In genomic region chr3:46546896-46547440, GRCh38 we compare ENCODE assay signal across 18 cellular contexts. TPM values are rescaled to one million over a fixed set of nuclear protein-coding genes. Genes with fewer than 3 reads are reported as not detected.
DNase-seq lines count a peak whose midpoint lies in the region; ATAC-seq, FAIRE-seq and TF ChIP-seq lines count a peak whose summit lies in the region.
"Had no signal": no experiment of that assay in that cellular context is flagged by ENCODE, and none has a peak within 500 bp of the region (broad histone marks: within the 10 kb centered on the region; RNA-seq: fewer than 3 reads in every experiment).

No MANE protein-coding gene starts in this region.

- H4K20me1 ChIP-seq in GM23338 (replicated peaks; ENCODE audit: insufficient read depth) (no peaks in the 10 kb centered on the region), MM.1S (ENCODE audit: insufficient read depth, low read length) (no peaks in the 10 kb centered on the region), K562 (replicated peaks; ENCODE audit: control insufficient read depth, insufficient read depth, low read length) (no peaks in the 10 kb centered on the region), mammary epithelial cell (ENCODE audit: insufficient read depth, low read length) (no peaks in the 10 kb centered on the region)

- H3K36me3 Mint-ChIP-seq in GM23338 (ENCODE audit: low read depth) (peaks cover 43% of the 10 kb centered on the region), osteocyte (ENCODE audit: unreplicated experiment) (no peaks in the 10 kb centered on the region)
- no peaks in the 10 kb centered on the region for H3K36me3 Mint-ChIP-seq in activated CD8-positive, alpha-beta T cell treated with anti-CD3 and anti-CD28 coated beads for 36 hours (ENCODE audit: low read depth)
- H3K36me3 Mint-ChIP-seq: IgD-negative memory B cell had no signal

- H3K27ac ChIP-seq in GM23338 (ENCODE audit: low read depth) = peak overlapping the region; percentile 97
- H3K27ac ChIP-seq in MM.1S (ENCODE audit: low read length) = peak overlapping the region; percentile 62; the same call in 1 of the 2 replicates
- no peak overlapping the region; the same call in 2 of the 3 replicates for H3K27ac ChIP-seq in K562 (ENCODE audit: extremely low read depth, low read depth, low read length)
- H3K27ac ChIP-seq in mammary epithelial cell (ENCODE audit: insufficient read depth, low read depth, low read length) = no peak overlapping the region

- FAIRE-seq in K562 (lab: Jason Lieb, UNC) = no peak

- peaks cover 5% of the 10 kb centered on the region; the same call in 1 of the 2 replicates for H3K79me2 ChIP-seq in GM23338 (replicated peaks; ENCODE audit: insufficient read depth)
- H3K79me2 ChIP-seq in MM.1S (ENCODE audit: low read length) = no peaks in the 10 kb centered on the region
- no peaks in the 10 kb centered on the region for H3K79me2 ChIP-seq in K562 (ENCODE audit: control insufficient read depth, insufficient read depth, low read length)
- H3K79me2 ChIP-seq in mammary epithelial cell (ENCODE audit: insufficient read depth, low read length) = no peaks in the 10 kb centered on the region

- H3K4me3 Mint-ChIP-seq in GM23338 (peak overlapping the region; percentile 12; the same call in 1 of the 3 replicates), osteocyte (ENCODE audit: unreplicated experiment) (no peak overlapping the region)
- H3K4me3 Mint-ChIP-seq in activated CD8-positive, alpha-beta T cell treated with anti-CD3 and anti-CD28 coated beads for 36 hours = no peak overlapping the region
- H3K4me3 Mint-ChIP-seq: CD4-positive, alpha-beta T cell had no signal

- TF ChIP-seq POLR2A in K562 (conservative IDR thresholded peaks at IDR 0.05) = no peak

- WGBS in K562 (ENCODE audit: insufficient coverage, low coverage, missing lambda C conversion rate) = 38% methylated on average over 1 of the region's 1 CpG
- 86% methylated on average over 1 of the region's 1 CpG for WGBS in mammary epithelial cell (ENCODE audit: low coverage, missing lambda C conversion rate)

- no peaks in the 10 kb centered on the region for H3K9me1 ChIP-seq in K562 (ENCODE audit: control insufficient read depth, insufficient read depth, low read length)

- peak overlapping the region; percentile 15 for H3K4me2 ChIP-seq in GM23338
- H3K4me2 ChIP-seq in MM.1S (ENCODE audit: low read depth, low read length) = peak overlapping the region; percentile 10; the same call in 1 of the 2 replicates
- H3K4me2 ChIP-seq in K562 (ENCODE audit: insufficient read depth, low read length) = peak overlapping the region; percentile 13; the same call in 1 of the 2 replicates
- H3K4me2 ChIP-seq in mammary epithelial cell (ENCODE audit: insufficient read depth, low read depth, low read length) = no peak overlapping the region

- no peaks in the 10 kb centered on the region for H3K27me3 ChIP-seq in GM23338 (ENCODE audit: insufficient read depth)
- no peaks in the 10 kb centered on the region for H3K27me3 ChIP-seq in MM.1S (replicated peaks; ENCODE audit: insufficient read depth, low read length)
- no peaks in the 10 kb centered on the region; a peak in 1 of 5 replicates for H3K27me3 ChIP-seq in K562 (ENCODE audit: control insufficient read depth in 2 of 2, insufficient read depth in 2 of 2, low read length in 2 of 2)
- no peaks in the 10 kb centered on the region for H3K27me3 ChIP-seq in mammary epithelial cell (ENCODE audit: insufficient read depth, low read length)

- BruUV-seq in K562 (replicated peaks; lab: Mats Ljungman, UMichigan) (no TSS peak), mammary epithelial cell (replicated peaks; lab: Mats Ljungman, UMichigan) (no TSS peak)

- H3K9me3 ChIP-seq in MM.1S (replicated peaks; ENCODE audit: insufficient read depth, low read length) = no peaks in the 10 kb centered on the region
- H3K9me3 ChIP-seq in K562 (replicated peaks; ENCODE audit: control insufficient read depth, insufficient read depth, low read depth, low read length) = no peaks in the 10 kb centered on the region; the same call in 1 of the 2 replicates
- H3K9me3 ChIP-seq in mammary epithelial cell (replicated peaks; ENCODE audit: insufficient read depth, low read length) = no peaks in the 10 kb centered on the region
- H3K9me3 ChIP-seq: HAP-1 had no signal

- TF ChIP-seq EP300 in K562 (IDR thresholded peaks at IDR 0.05; ENCODE audit: low read length) = no peak

- H3K9ac ChIP-seq in MM.1S (ENCODE audit: low read length) (peak overlapping the region; percentile 6; the same call in 1 of the 2 replicates), K562 (ENCODE audit: insufficient read depth in 1 of 2, low read depth in 2 of 2, low read length in 2 of 2) (no peak overlapping the region), mammary epithelial cell (ENCODE audit: insufficient read depth, low read length) (no peak overlapping the region)

- H2AFZ ChIP-seq in GM23338 = no peak overlapping the region
- peak overlapping the region; percentile 21; the same call in 1 of the 2 replicates for H2AFZ ChIP-seq in MM.1S (ENCODE audit: low read length)
- peak overlapping the region; percentile 71 for H2AFZ ChIP-seq in K562 (ENCODE audit: low read depth, low read length)
- H2AFZ ChIP-seq in mammary epithelial cell (ENCODE audit: low read depth, low read length) = no peak overlapping the region

- peaks cover 47% of the 10 kb centered on the region for H3K4me1 Mint-ChIP-seq in GM23338
- peaks cover 7% of the 10 kb centered on the region for H3K4me1 Mint-ChIP-seq in osteocyte (ENCODE audit: unreplicated experiment)
- H3K4me1 Mint-ChIP-seq in activated CD8-positive, alpha-beta T cell treated with anti-CD3 and anti-CD28 coated beads for 36 hours (ENCODE audit: low read depth) = peaks cover 23% of the 10 kb centered on the region

- H3K27me3 Mint-ChIP-seq in GM23338 (ENCODE audit: insufficient read depth, low read depth, poor library complexity) (peaks cover 28% of the 10 kb centered on the region), osteocyte (ENCODE audit: unreplicated experiment) (no peaks in the 10 kb centered on the region)
- no peaks in the 10 kb centered on the region for H3K27me3 Mint-ChIP-seq in activated CD8-positive, alpha-beta T cell treated with anti-CD3 and anti-CD28 coated beads for 36 hours
- H3K27me3 Mint-ChIP-seq: CD4-positive, alpha-beta T cell had no signal

- POLR2A ChIA-PET in K562 (lab: Yijun Ruan, JAX) = interaction anchor here (0.6 to 1.2 kb wide), 2 partner anchors 11 to 20 kb away, joined by 3 to 4 read pairs; no protein-coding TSS in a partner anchor
- POLR2A ChIA-PET in activated CD8-positive, alpha-beta T cell treated with anti-CD3 and anti-CD28 coated beads for 36 hours (lab: Charles Lee) = no interaction called here

- no peak for DNase-seq in GM23338 (ENCODE audit: low spot score)
- peak; percentile 66 for DNase-seq in MM.1S
- no peak for DNase-seq in K562 (ENCODE audit: extremely low read depth in 1 of 4, low spot score in 3 of 4)
- peak; percentile 21 for DNase-seq in osteocyte (ENCODE audit: extremely low spot score, unreplicated experiment)
- DNase-seq in mammary epithelial cell = no peak
- no peak for DNase-seq in dermis blood vessel endothelial cell
- DNase-seq in activated CD8-positive, alpha-beta T cell treated with anti-CD3 and anti-CD28 coated beads for 36 hours = no peak
- DNase-seq: ACHN; Calu3; CD4-positive, alpha-beta T cell; GDM1; NCI-H1092; NCI-H69; SHP77 treated with DMSO at 0.1 percent for 48 hours had no signal

- ATAC-seq in GM23338 (no peak), K562 (no peak), GM21737 (IDR thresholded peaks at IDR 0.05; ENCODE audit: unreplicated experiment) (no peak)
- ATAC-seq in activated CD8-positive, alpha-beta T cell treated with anti-CD3 and anti-CD28 coated beads for 36 hours = no peak
- ATAC-seq: Panc1 had no signal

- H3K9me2 ChIP-seq in GM23338 (ENCODE audit: insufficient read depth) (peaks cover 4% of the 10 kb centered on the region; the same call in 1 of the 2 replicates), MM.1S (replicated peaks; ENCODE audit: insufficient read depth, low read length) (no peaks in the 10 kb centered on the region)

- no peak for TF ChIP-seq CTCF in GM23338 (conservative IDR thresholded peaks at IDR 0.05; ENCODE audit: low read depth in 2 of 2)
- no peak for TF ChIP-seq CTCF in MM.1S (IDR thresholded peaks at IDR 0.05; ENCODE audit: low read length)
- no peak for TF ChIP-seq CTCF in K562 (IDR thresholded peaks at IDR 0.05 in 2 of 3, conservative IDR thresholded peaks at IDR 0.05 in 1 of 3; ENCODE audit: insufficient read depth in 2 of 3, low read depth in 1 of 3, low read length in 3 of 3)
- no peak for TF ChIP-seq CTCF in osteocyte (IDR thresholded peaks at IDR 0.05)
- no peak for TF ChIP-seq CTCF in mammary epithelial cell (conservative IDR thresholded peaks at IDR 0.05 in 1 of 2, IDR thresholded peaks at IDR 0.05 in 1 of 2; ENCODE audit: extremely low read depth in 1 of 2, insufficient read depth in 1 of 2, low read depth in 1 of 2, low read length in 2 of 2)
- TF ChIP-seq CTCF in activated CD8-positive, alpha-beta T cell treated with anti-CD3 and anti-CD28 coated beads for 36 hours (IDR thresholded peaks at IDR 0.05) = no peak

- H3K36me3 ChIP-seq in GM23338 (ENCODE audit: insufficient read depth) (peaks cover 10% of the 10 kb centered on the region), MM.1S (replicated peaks; ENCODE audit: insufficient read depth, low read length) (no peaks in the 10 kb centered on the region), K562 (ENCODE audit: control insufficient read depth, insufficient read depth, low read length) (no peaks in the 10 kb centered on the region), mammary epithelial cell (ENCODE audit: insufficient read depth, low read length) (no peaks in the 10 kb centered on the region)
- H3K36me3 ChIP-seq: HAP-1 had no signal

- H3K4me3 ChIP-seq in GM23338 (0 out of 2 replicates have a peak overlapping the region, but pooled peaks have one; percentile 4), MM.1S (ENCODE audit: low read length) (no peak overlapping the region), K562 (no peak overlapping the region), mammary epithelial cell (replicated peaks in 1 of 3; ENCODE audit: insufficient read depth in 1 of 3, low read depth in 2 of 3, low read length in 3 of 3) (no peak overlapping the region)
- H3K4me3 ChIP-seq: HAP-1 had no signal

- peaks cover 6% of the 10 kb centered on the region; the same call in 1 of the 2 replicates for H3F3A ChIP-seq in GM23338 (replicated peaks; ENCODE audit: low read depth)
- H3F3A ChIP-seq in MM.1S (ENCODE audit: insufficient read depth, low read length) = peaks cover 20% of the 10 kb centered on the region

- intact Hi-C loops in K562 (cut with micrococcal nuclease) (no loop called here), mammary epithelial cell (cut with micrococcal nuclease) (no loop called here)
- intact Hi-C loops in activated CD8-positive, alpha-beta T cell treated with anti-CD3 and anti-CD28 coated beads for 36 hours (cut with micrococcal nuclease) = no loop called here

- in situ Hi-C loops in K562 (cut with MboI) (no loop called here), mammary epithelial cell (cut with MboI; ENCODE audit: low sequenced_read_pairs in 2 of 2) (no loop called here)

- no peak for TF ChIP-seq RAD21 in K562 (CRISPR knock-in tag; conservative IDR thresholded peaks at IDR 0.05 in 1 of 2, IDR thresholded peaks at IDR 0.05 in 1 of 2)

- H3K27ac Mint-ChIP-seq in GM23338 (peak overlapping the region; percentile 31; the same call in 1 of the 2 replicates), osteocyte (ENCODE audit: unreplicated experiment) (no peak overlapping the region)
- no peak overlapping the region for H3K27ac Mint-ChIP-seq in activated CD8-positive, alpha-beta T cell treated with anti-CD3 and anti-CD28 coated beads for 36 hours
- H3K27ac Mint-ChIP-seq: CD4-positive, alpha-beta T cell had no signal

- CTCF ChIA-PET in K562 (lab: Yijun Ruan, JAX; ENCODE audit: low intra/inter-chr PET ratio) = no interaction called here
- CTCF ChIA-PET in mammary epithelial cell (lab: Charles Lee; ENCODE audit: low non-redundant PET) = no interaction called here
- CTCF ChIA-PET in activated CD8-positive, alpha-beta T cell treated with anti-CD3 and anti-CD28 coated beads for 36 hours (lab: Charles Lee) = interaction anchor here (1.1 to 4.8 kb wide), 3 partner anchors 58 to 83 kb away, joined by 4 to 40 read pairs (median 11); no protein-coding TSS in a partner anchor

- dilution Hi-C loops in mammary epithelial cell (cut with HindIII; ENCODE audit: low sequenced_read_pairs) = no loop called here

- peaks cover 32% of the 10 kb centered on the region for H3K4me1 ChIP-seq in GM23338 (ENCODE audit: insufficient read depth)
- peaks cover 51% of the 10 kb centered on the region for H3K4me1 ChIP-seq in MM.1S (ENCODE audit: low read length)
- H3K4me1 ChIP-seq in K562 (replicated peaks in 1 of 2; ENCODE audit: control insufficient read depth in 2 of 2, insufficient read depth in 2 of 2, low read length in 2 of 2) = peaks cover 49 to 50% of the 10 kb centered on the region in 2 experiments
- no peaks in the 10 kb centered on the region for H3K4me1 ChIP-seq in mammary epithelial cell (ENCODE audit: insufficient read depth, low read length)
- H3K4me1 ChIP-seq: HAP-1 had no signal

- peaks cover 33% of the 10 kb centered on the region for H3K9me3 Mint-ChIP-seq in GM23338
- no peaks in the 10 kb centered on the region for H3K9me3 Mint-ChIP-seq in osteocyte (ENCODE audit: unreplicated experiment)
- no peaks in the 10 kb centered on the region for H3K9me3 Mint-ChIP-seq in activated CD8-positive, alpha-beta T cell treated with anti-CD3 and anti-CD28 coated beads for 36 hours
- H3K9me3 Mint-ChIP-seq: CD4-positive, alpha-beta T cell; IgD-negative memory B cell had no signal

RNA-seq across cellular contexts. Expression of gene LRRC2, which starts 19.1 kb away (rescaled TPM):
- total RNA-seq in GM23338 (2014; rRNA removed; shearing (Covaris generic)) = 5.5 and 7.1 TPM in 2 replicates
- polyA plus RNA-seq in GM23338 (2016; fragmentation: Nextera tagmentation; extraction: Ambion mirVana) (4.0 and 6.5 TPM in 2 replicates), K562 (2011; rRNA removed) (0.04 and 0.07 TPM in 2 replicates), K562 (2014; fragmentation: Illumina TruSeq; extraction: Trizol) (0.01 TPM in 1 of 2 replicates, not detected in the other), K562 (2014; fragmentation: Nextera tagmentation; extraction: Ambion mirVana) (under 1 TPM in 1 of 2 experiments, not detected in 1; 0.04 TPM), K562 (2014; rRNA removed) (0.01 TPM in 1 of 2 replicates, not detected in the other), mammary epithelial cell (0.03 TPM)
- total RNA-seq in K562 (2011; cell fraction: chromatin; rRNA removed; ENCODE audit: low replicate concordance) = not detected in 2 replicates
- total RNA-seq in K562 (2011; cell fraction: nucleolus; rRNA removed) = not detected in 2 replicates
- total RNA-seq in K562 (2011; cell fraction: nucleoplasm; rRNA removed) = not detected in 2 replicates
- total RNA-seq in K562 (2014; rRNA removed) (not detected in 2 replicates), K562 (2014; rRNA removed; fragmentation: Illumina TruSeq; extraction: Trizol) (not detected in 2 replicates), K562 (2015; rRNA removed; fragmentation: Illumina TruSeq; extraction: Trizol) (0.04 TPM in 1 of 2 replicates, not detected in the other), K562 (2021) (not detected in 2 replicates), osteocyte (1.2 and 1.5 TPM in 2 replicates), mammary epithelial cell (under 1 TPM; under 0.01 to 0.07 TPM), dermis blood vessel endothelial cell (under 0.01 and 0.09 TPM in 2 replicates)
- not detected in 2 replicates for polyA plus RNA-seq in K562 (2011; cell fraction: cytosol; rRNA removed)
- polyA plus RNA-seq in K562 (2011; cell fraction: nucleus; rRNA removed) = not detected in 2 replicates
- polyA plus RNA-seq in K562 (2012) = 0.03 and 0.17 TPM in 2 replicates
- not detected in 2 replicates for polyA minus RNA-seq in K562 (2011; rRNA and poly(A)+ RNA removed)
- polyA minus RNA-seq in K562 (2011; cell fraction: cytosol; rRNA and poly(A)+ RNA removed) = not detected in 2 replicates
- not detected in 2 replicates for polyA minus RNA-seq in K562 (2011; cell fraction: nucleus; rRNA and poly(A)+ RNA removed)
- not detected for polyA minus RNA-seq in mammary epithelial cell
- total RNA-seq in activated CD8-positive, alpha-beta T cell treated with anti-CD3 and anti-CD28 coated beads for 36 hours = not detected
- total RNA-seq: Calu3 had no signal

RNA-seq across cellular contexts. Expression of gene RTP3, which starts 49.2 kb away (rescaled TPM):
- 0.97 TPM in 1 of 2 replicates, not detected in the other for total RNA-seq in GM23338 (2014; rRNA removed; shearing (Covaris generic))
- 0.16 TPM in 1 of 2 replicates, not detected in the other for polyA plus RNA-seq in GM23338 (2016; fragmentation: Nextera tagmentation; extraction: Ambion mirVana)
- total RNA-seq in K562 (2011; cell fraction: chromatin; rRNA removed; ENCODE audit: low replicate concordance) = not detected in 2 replicates
- not detected in 2 replicates for total RNA-seq in K562 (2011; cell fraction: nucleolus; rRNA removed)
- total RNA-seq in K562 (2011; cell fraction: nucleoplasm; rRNA removed) = not detected in 2 replicates
- total RNA-seq in K562 (2014; rRNA removed) = not detected in 2 replicates
- total RNA-seq in K562 (2014; rRNA removed; fragmentation: Illumina TruSeq; extraction: Trizol) = not detected in 2 replicates
- total RNA-seq in K562 (2015; rRNA removed; fragmentation: Illumina TruSeq; extraction: Trizol) = not detected in 2 replicates
- not detected in 2 replicates for total RNA-seq in K562 (2021)
- polyA plus RNA-seq in K562 (2011; rRNA removed) = not detected in 2 replicates
- 0.04 TPM in 1 of 2 replicates, not detected in the other for polyA plus RNA-seq in K562 (2011; cell fraction: cytosol; rRNA removed)
- not detected in 2 replicates for polyA plus RNA-seq in K562 (2011; cell fraction: nucleus; rRNA removed)
- polyA plus RNA-seq in K562 (2012) = 0.08 TPM in 1 of 2 replicates, not detected in the other
- not detected in 2 replicates for polyA plus RNA-seq in K562 (2014; fragmentation: Illumina TruSeq; extraction: Trizol)
- not detected for polyA plus RNA-seq in K562 (2014; fragmentation: Nextera tagmentation; extraction: Ambion mirVana)
- not detected in 2 replicates for polyA plus RNA-seq in K562 (2014; rRNA removed)
- polyA minus RNA-seq in K562 (2011; rRNA and poly(A)+ RNA removed) = not detected in 2 replicates
- polyA minus RNA-seq in K562 (2011; cell fraction: cytosol; rRNA and poly(A)+ RNA removed) = not detected in 2 replicates
- not detected in 2 replicates for polyA minus RNA-seq in K562 (2011; cell fraction: nucleus; rRNA and poly(A)+ RNA removed)
- total RNA-seq in osteocyte = not detected in 2 replicates
- not detected for total RNA-seq in mammary epithelial cell
- not detected for polyA plus RNA-seq in mammary epithelial cell
- polyA minus RNA-seq in mammary epithelial cell = not detected
- total RNA-seq in dermis blood vessel endothelial cell = not detected in 2 replicates
- total RNA-seq in activated CD8-positive, alpha-beta T cell treated with anti-CD3 and anti-CD28 coated beads for 36 hours = not detected
- total RNA-seq: Calu3; CD4-positive, alpha-beta T cell had no signal
- polyA plus RNA-seq: IgD-negative memory B cell had no signal

Comparison
In these comparisons a context has a peak if more than half of its experiments do, and no peak if none do; other contexts are left out.
1. DNase-seq: peak in MM.1S (single experiment) and osteocyte (single experiment); none in GM23338 (single experiment), K562 (0 of 4), mammary epithelial cell (single experiment), dermis blood vessel endothelial cell (single experiment) and activated CD8-positive, alpha-beta T cell treated with anti-CD3 and anti-CD28 coated beads for 36 hours (single experiment).
2. H2AFZ ChIP-seq: peak in MM.1S (single experiment) and K562 (single experiment); none in GM23338 (single experiment) and mammary epithelial cell (single experiment).
3. H3K27ac ChIP-seq: peak in GM23338 (single experiment) and MM.1S (single experiment); none in K562 (single experiment) and mammary epithelial cell (single experiment).